ENCODE assay signal across 10 cellular contexts in genomic region chr10:13776861-13777301, GRCh38.
DNase-seq lines count a peak whose midpoint lies in the region; ATAC-seq and TF ChIP-seq lines count a peak whose summit lies in the region.
"Had no signal": no experiment of that assay in that cellular context is flagged by ENCODE, and none has a peak within 500 bp of the region (broad histone marks: within the 10 kb centered on the region; RNA-seq: fewer than 3 reads in every experiment).

No MANE protein-coding gene starts in this region.

- intact Hi-C loops in activated CD4-positive, alpha-beta T cell treated with anti-CD3 and anti-CD28 coated beads for 36 hours (cut with DNase I, micrococcal nuclease) = loop anchor here in 1 of 2 experiments (5.0 kb wide), 1 partner anchor 165 kb away; no protein-coding TSS in a partner anchor

- no peak overlapping the region for H3K23ac ChIP-seq in mesendoderm (ENCODE audit: low read length)

- no peak overlapping the region for H4K5ac ChIP-seq in mesendoderm (ENCODE audit: low read length)

- H2BK5ac ChIP-seq in mesendoderm (ENCODE audit: low read length) = no peak overlapping the region

- no peak overlapping the region for H2AFZ ChIP-seq in fibroblast of lung (ENCODE audit: low read length)

- no peaks in the 10 kb centered on the region for H4K20me1 ChIP-seq in fibroblast of lung (ENCODE audit: control insufficient read depth, extremely low read depth, insufficient read depth, low read length)

- no peak for TF ChIP-seq POLR2A in NB4 (IDR thresholded peaks at IDR 0.05; ENCODE audit: extremely low read depth, insufficient read length)

- H3K9me3 ChIP-seq in fibroblast of lung (ENCODE audit: control insufficient read depth, insufficient read depth, low read depth, low read length) = no peaks in the 10 kb centered on the region
- H3K9me3 ChIP-seq: pancreas had no signal

- peaks cover 3% of the 10 kb centered on the region for H3K4me1 Mint-ChIP-seq in activated CD4-positive, alpha-beta T cell treated with anti-CD3 and anti-CD28 coated beads for 36 hours

- in situ Hi-C loops in Caki2 (cut with HindIII; ENCODE audit: low pct_unique_long_range_greater_than_20kb, low sequenced_read_pairs) = no loop called here

- POLR2A ChIA-PET in activated CD4-positive, alpha-beta T cell treated with anti-CD3 and anti-CD28 coated beads for 36 hours (lab: Charles Lee) = no interaction called here

- H3K4me3 Mint-ChIP-seq in activated CD4-positive, alpha-beta T cell treated with anti-CD3 and anti-CD28 coated beads for 36 hours = no peak overlapping the region
- H3K4me3 Mint-ChIP-seq: CD4-positive, alpha-beta memory T cell had no signal

- no peaks in the 10 kb centered on the region for H3K79me1 ChIP-seq in mesendoderm (ENCODE audit: low read length)

- H3K4ac ChIP-seq in mesendoderm (ENCODE audit: low read depth, low read length) = no peak overlapping the region

- DNase-seq in Caki2 (ENCODE audit: low read depth) (peak; percentile 78), NB4 (ENCODE audit: low read depth) (peak; percentile 25), fibroblast of lung (ENCODE audit: low read depth in 2 of 2) (peak in 1 of 2 donors; percentile 58), mesendoderm (no peak), globus pallidus (ENCODE audit: low spot score) (no peak)
- DNase-seq in activated CD4-positive, alpha-beta T cell treated with anti-CD3 and anti-CD28 coated beads for 36 hours = no peak
- DNase-seq: CD4-positive, alpha-beta memory T cell; pancreas had no signal

- no peak overlapping the region for H2BK120ac ChIP-seq in mesendoderm (ENCODE audit: low read depth, low read length)

- peak overlapping the region; percentile 74 for H3K27ac ChIP-seq in fibroblast of lung (ENCODE audit: insufficient read depth, low read length)
- H3K27ac ChIP-seq in mesendoderm (ENCODE audit: low read depth, low read length) = no peak overlapping the region
- H3K27ac ChIP-seq: pancreas had no signal

- H3K4me2 ChIP-seq in fibroblast of lung (ENCODE audit: extremely low read depth, insufficient read depth, low read length) (no peak overlapping the region), mesendoderm (ENCODE audit: low read length) (no peak overlapping the region)

- peak; percentile 64 for ATAC-seq in GM21528 (IDR thresholded peaks at IDR 0.05; ENCODE audit: low FRiP score, unreplicated experiment)
- ATAC-seq in HG02973 (IDR thresholded peaks at IDR 0.05; ENCODE audit: unreplicated experiment) = no peak
- no peak for ATAC-seq in activated CD4-positive, alpha-beta T cell treated with anti-CD3 and anti-CD28 coated beads for 36 hours

- CTCF ChIA-PET in activated CD4-positive, alpha-beta T cell treated with anti-CD3 and anti-CD28 coated beads for 36 hours (lab: Charles Lee) = interaction anchor here (0.6 to 3.1 kb wide), 10 partner anchors 12 to 405 kb away, joined by 3 to 23 read pairs (median 4); no protein-coding TSS in a partner anchor

- no peaks in the 10 kb centered on the region for H3K9me3 Mint-ChIP-seq in activated CD4-positive, alpha-beta T cell treated with anti-CD3 and anti-CD28 coated beads for 36 hours (ENCODE audit: low read depth)

- H3K36me3 Mint-ChIP-seq in activated CD4-positive, alpha-beta T cell treated with anti-CD3 and anti-CD28 coated beads for 36 hours (ENCODE audit: low read depth) = no peaks in the 10 kb centered on the region
- H3K36me3 Mint-ChIP-seq: CD4-positive, alpha-beta memory T cell had no signal

- TF ChIP-seq CTCF in NB4 (IDR thresholded peaks at IDR 0.05; ENCODE audit: low read depth, low read length) (no peak), fibroblast of lung (conservative IDR thresholded peaks at IDR 0.05 in 1 of 2, IDR thresholded peaks at IDR 0.05 in 1 of 2; ENCODE audit: low read depth in 1 of 2, low read length in 2 of 2) (no peak)

- WGBS in mesendoderm (ENCODE audit: extremely low coverage, insufficient coverage, low lambda C conversion rate) = no CpG with 5 or more reads among the region's 6 CpGs

- no peak overlapping the region for H2AK5ac ChIP-seq in mesendoderm (ENCODE audit: low read length)

- no peak overlapping the region for H4K8ac ChIP-seq in mesendoderm (ENCODE audit: low read depth, low read length)

- H3K4me3 ChIP-seq in NB4 (ENCODE audit: low read depth, low read length) (no peak overlapping the region), fibroblast of lung (replicated peaks in 1 of 4; ENCODE audit: control extremely low read depth in 1 of 4, insufficient read depth in 1 of 4, low read depth in 3 of 4, low read length in 4 of 4) (no peak overlapping the region), mesendoderm (ENCODE audit: low read length) (no peak overlapping the region)
- H3K4me3 ChIP-seq: pancreas had no signal

- H2BK15ac ChIP-seq in mesendoderm (replicated peaks; ENCODE audit: low read depth) = no peak overlapping the region

- H3K36me3 ChIP-seq in fibroblast of lung (ENCODE audit: control insufficient read depth, insufficient read depth, low read length) (no peaks in the 10 kb centered on the region), mesendoderm (ENCODE audit: control insufficient read depth, insufficient read depth, low read length) (no peaks in the 10 kb centered on the region)
- H3K36me3 ChIP-seq: pancreas had no signal

- H3K79me2 ChIP-seq in fibroblast of lung (ENCODE audit: control insufficient read depth, insufficient read depth, low read length) (no peaks in the 10 kb centered on the region), mesendoderm (ENCODE audit: control insufficient read depth, insufficient read depth, low read length) (no peaks in the 10 kb centered on the region)

- H3K27me3 ChIP-seq in fibroblast of lung (ENCODE audit: control insufficient read depth, insufficient read depth, low read length) = no peaks in the 10 kb centered on the region
- no peaks in the 10 kb centered on the region for H3K27me3 ChIP-seq in mesendoderm (ENCODE audit: insufficient read depth, low read length, poor library complexity)
- H3K27me3 ChIP-seq: pancreas had no signal

- H3K4me1 ChIP-seq in fibroblast of lung (ENCODE audit: control insufficient read depth, extremely low read depth, insufficient read depth, low read length) = peaks cover 30% of the 10 kb centered on the region
- H3K4me1 ChIP-seq in mesendoderm (ENCODE audit: control insufficient read depth, low read depth, low read length) = no peaks in the 10 kb centered on the region
- H3K4me1 ChIP-seq: pancreas had no signal

- H3K27ac Mint-ChIP-seq in activated CD4-positive, alpha-beta T cell treated with anti-CD3 and anti-CD28 coated beads for 36 hours = no peak overlapping the region
- H3K27ac Mint-ChIP-seq: CD4-positive, alpha-beta memory T cell had no signal

- no peak overlapping the region for H3K18ac ChIP-seq in mesendoderm (ENCODE audit: low read length)

- no peak overlapping the region for H3K9ac ChIP-seq in fibroblast of lung (ENCODE audit: insufficient read depth, low read length)
- H3K9ac ChIP-seq in mesendoderm (ENCODE audit: low read length) = no peak overlapping the region

- H3K27me3 Mint-ChIP-seq in activated CD4-positive, alpha-beta T cell treated with anti-CD3 and anti-CD28 coated beads for 36 hours = peaks cover 4% of the 10 kb centered on the region

- H3K56ac ChIP-seq in mesendoderm (ENCODE audit: low read length) = no peak overlapping the region

Comparison
In these comparisons a context has a peak if more than half of its experiments do, and no peak if none do; other contexts are left out.
1. DNase-seq: peak in Caki2 (single experiment) and NB4 (single experiment); none in mesendoderm (single experiment), globus pallidus (single experiment) and activated CD4-positive, alpha-beta T cell treated with anti-CD3 and anti-CD28 coated beads for 36 hours (single experiment).